In the genomic region with DNA sequence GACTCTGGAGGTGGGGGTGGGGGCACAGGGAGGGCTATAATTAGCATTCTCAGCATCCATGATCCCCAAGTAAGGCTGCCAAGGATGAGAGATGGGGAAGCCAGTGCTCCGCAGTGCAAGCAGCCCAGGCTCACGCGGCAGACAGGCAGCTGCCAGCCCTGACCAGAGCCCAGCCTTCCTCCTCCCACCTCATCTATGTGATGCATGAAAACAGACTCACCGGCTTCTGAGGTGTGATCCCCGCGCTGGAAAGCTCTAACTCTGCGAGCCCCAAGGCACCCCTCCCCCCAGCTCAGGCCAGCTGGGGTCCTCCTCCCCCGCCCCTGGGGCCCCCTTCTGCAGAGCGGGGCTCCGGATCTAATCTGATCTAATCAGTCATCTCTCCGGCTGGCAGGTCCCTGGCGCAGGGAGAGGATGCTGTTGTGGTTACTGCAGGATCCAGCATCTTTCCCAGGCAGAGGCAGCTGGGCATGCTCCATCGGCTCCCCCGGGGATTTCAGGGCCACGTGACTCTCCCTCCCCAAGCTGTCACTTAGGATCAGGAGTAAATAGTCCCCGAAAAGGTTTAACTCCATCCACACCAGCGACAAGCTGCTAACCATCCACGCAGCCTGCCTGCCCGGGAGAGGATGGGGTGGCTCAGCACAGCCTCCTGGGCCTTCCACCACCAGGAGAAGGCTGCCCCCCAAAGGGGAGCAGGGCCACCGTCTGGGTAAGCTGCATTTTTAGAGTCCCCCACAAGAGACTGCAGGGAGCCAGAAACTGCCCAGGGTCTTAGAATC, we compare ENCODE assay signal across 10 cellular contexts. TPM values are rescaled to one million over a fixed set of nuclear protein-coding genes. Genes with fewer than 3 reads are reported as not detected.
DNase-seq lines count a peak whose midpoint lies in the region; ATAC-seq and TF ChIP-seq lines count a peak whose summit lies in the region.
"Had no signal": no experiment of that assay in that cellular context is flagged by ENCODE, and none has a peak within 500 bp of the region (broad histone marks: within the 10 kb centered on the region; RNA-seq: fewer than 3 reads in every experiment).

A gene with protein sequence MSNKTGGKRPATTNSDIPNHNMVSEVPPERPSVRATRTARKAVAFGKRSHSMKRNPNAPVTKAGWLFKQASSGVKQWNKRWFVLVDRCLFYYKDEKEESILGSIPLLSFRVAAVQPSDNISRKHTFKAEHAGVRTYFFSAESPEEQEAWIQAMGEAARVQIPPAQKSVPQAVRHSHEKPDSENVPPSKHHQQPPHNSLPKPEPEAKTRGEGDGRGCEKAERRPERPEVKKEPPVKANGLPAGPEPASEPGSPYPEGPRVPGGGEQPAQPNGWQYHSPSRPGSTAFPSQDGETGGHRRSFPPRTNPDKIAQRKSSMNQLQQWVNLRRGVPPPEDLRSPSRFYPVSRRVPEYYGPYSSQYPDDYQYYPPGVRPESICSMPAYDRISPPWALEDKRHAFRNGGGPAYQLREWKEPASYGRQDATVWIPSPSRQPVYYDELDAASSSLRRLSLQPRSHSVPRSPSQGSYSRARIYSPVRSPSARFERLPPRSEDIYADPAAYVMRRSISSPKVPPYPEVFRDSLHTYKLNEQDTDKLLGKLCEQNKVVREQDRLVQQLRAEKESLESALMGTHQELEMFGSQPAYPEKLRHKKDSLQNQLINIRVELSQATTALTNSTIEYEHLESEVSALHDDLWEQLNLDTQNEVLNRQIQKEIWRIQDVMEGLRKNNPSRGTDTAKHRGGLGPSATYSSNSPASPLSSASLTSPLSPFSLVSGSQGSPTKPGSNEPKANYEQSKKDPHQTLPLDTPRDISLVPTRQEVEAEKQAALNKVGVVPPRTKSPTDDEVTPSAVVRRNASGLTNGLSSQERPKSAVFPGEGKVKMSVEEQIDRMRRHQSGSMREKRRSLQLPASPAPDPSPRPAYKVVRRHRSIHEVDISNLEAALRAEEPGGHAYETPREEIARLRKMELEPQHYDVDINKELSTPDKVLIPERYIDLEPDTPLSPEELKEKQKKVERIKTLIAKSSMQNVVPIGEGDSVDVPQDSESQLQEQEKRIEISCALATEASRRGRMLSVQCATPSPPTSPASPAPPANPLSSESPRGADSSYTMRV (minus strand): TSS at position 456 of the 782 bp plus-strand sequence. CDS start 86,202 bp downstream, outside the sequence.

- H3K27ac ChIP-seq in body of pancreas (peak within 1 kb of the TSS in 2 of 4 donors; percentile 53 to 58), testis (no peak within 1 kb of the TSS)
- H3K27ac ChIP-seq: thoracic aorta had no signal

- intact Hi-C loops in Calu3 (cut with micrococcal nuclease; ENCODE audit: unreplicated experiment) (loop anchor here (5.0 kb wide), 1 partner anchor 497 kb away; the partner anchor contains the start of gene SNRPE), body of pancreas (cut with DNase I) (loop anchor here (5.0 to 10.0 kb wide), 2 partner anchors 102 to 495 kb away; partner anchors contain the start of gene SNRPE), testis (cut with DNase I; ENCODE audit: low total_unique reads) (loop anchor here (5.0 kb wide), 1 partner anchor 147 kb away; the partner anchor contains the start of gene GOLT1A)

- no peaks in the 10 kb centered on the region for H3K27me3 Mint-ChIP-seq in Calu3 (ENCODE audit: unreplicated experiment)
- H3K27me3 Mint-ChIP-seq in immature natural killer cell (ENCODE audit: low read depth in 3 of 3): peaks cover 2 to 4% (median 3%) of the 10 kb centered on the region in 3 donors

- TF ChIP-seq POLR2A in body of pancreas (IDR thresholded peaks at IDR 0.05) (no peak), testis (IDR thresholded peaks at IDR 0.05) (no peak)

- H3K36me3 Mint-ChIP-seq in Calu3 (ENCODE audit: insufficient read depth, unreplicated experiment) (peaks cover 9% of the 10 kb centered on the region), immature natural killer cell (no peaks in the 10 kb centered on the region)

- BruUV-seq in Calu3 (replicated peaks; lab: Mats Ljungman, UMichigan): no TSS peak

- H3K9me3 Mint-ChIP-seq in Calu3 (ENCODE audit: low read depth, unreplicated experiment) (no peaks in the 10 kb centered on the region), immature natural killer cell (no peaks in the 10 kb centered on the region)
- H3K9me3 Mint-ChIP-seq: dendritic cell treated with granulocyte-macrophage colony-stimulating factor and Interleukin-4, amounts not matched to agents 40 ng/mL and 50 ng/mL, for 4 days had no signal

- CTCF ChIA-PET in Calu3 (lab: Charles Lee): interaction anchor here (0.5 to 4.8 kb wide), 2 partner anchors 101 to 168 kb away, joined by 4 to 39 read pairs; no protein-coding TSS in a partner anchor

- H3K9me3 ChIP-seq in body of pancreas (no peaks in the 10 kb centered on the region), testis (no peaks in the 10 kb centered on the region)
- H3K9me3 ChIP-seq: thoracic aorta had no signal

- no peak within 1 kb of the TSS for H3K27ac Mint-ChIP-seq in Calu3 (ENCODE audit: unreplicated experiment)
- no peak within 1 kb of the TSS for H3K27ac Mint-ChIP-seq in immature natural killer cell
- H3K27ac Mint-ChIP-seq: dendritic cell treated with granulocyte-macrophage colony-stimulating factor and Interleukin-4, amounts not matched to agents 40 ng/mL and 50 ng/mL, for 4 days had no signal

- H3K4me1 Mint-ChIP-seq in Calu3 (ENCODE audit: low read depth, unreplicated experiment) (peaks cover 29% of the 10 kb centered on the region), immature natural killer cell (peaks cover 13% of the 10 kb centered on the region in 2 donors)

- ATAC-seq in body of pancreas (peak; percentile 11), GM18519 (IDR thresholded peaks at IDR 0.05; ENCODE audit: low FRiP score, unreplicated experiment) (no peak)

- H3K36me3 ChIP-seq in body of pancreas (replicated peaks in 1 of 2; ENCODE audit: insufficient read depth in 1 of 2, low read depth in 2 of 2) (no peaks in the 10 kb centered on the region), testis (ENCODE audit: low read depth, missing control alignments) (no peaks in the 10 kb centered on the region)
- H3K36me3 ChIP-seq: thoracic aorta had no signal

- DNase-seq in Calu3: no peak
- DNase-seq in NCI-H1694 (lab: John Stamatoyannopoulos, UW): peak; percentile 98
- peak in 2 of 4 donors; percentile 47 to 52 for DNase-seq in body of pancreas
- peak; percentile 27 for DNase-seq in iPS-NIHi11 (ENCODE audit: low spot score)
- peak; percentile 30 for DNase-seq in testis
- DNase-seq in activated CD8-positive, alpha-beta memory T cell treated with anti-CD3 and anti-CD28 coated beads, Interleukin-2, amount 50 U/mL, for 48 hours: no peak
- no peak for DNase-seq in immature natural killer cell

- H3K4me3 ChIP-seq in body of pancreas: no peak within 1 kb of the TSS
- no peak within 1 kb of the TSS for H3K4me3 ChIP-seq in testis
- H3K4me3 ChIP-seq: thoracic aorta had no signal

- H3K4me3 Mint-ChIP-seq in Calu3 (ENCODE audit: low read depth, unreplicated experiment): no peak within 1 kb of the TSS
- H3K4me3 Mint-ChIP-seq in immature natural killer cell: no peak within 1 kb of the TSS
- H3K4me3 Mint-ChIP-seq: dendritic cell treated with granulocyte-macrophage colony-stimulating factor and Interleukin-4, amounts not matched to agents 40 ng/mL and 50 ng/mL, for 4 days had no signal

- no peak for TF ChIP-seq CTCF in Calu3 (IDR thresholded peaks at IDR 0.05; ENCODE audit: unreplicated experiment)
- peak in 1 of 7 experiments; percentile 26 for TF ChIP-seq CTCF in body of pancreas (IDR thresholded peaks at IDR 0.05)
- peak in 2 of 3 experiments; percentile 8 to 18 for TF ChIP-seq CTCF in testis (IDR thresholded peaks at IDR 0.05)

- H3K27me3 ChIP-seq in body of pancreas (no peaks in the 10 kb centered on the region), testis (no peaks in the 10 kb centered on the region)

- peaks cover 40% of the 10 kb centered on the region for H3K4me1 ChIP-seq in body of pancreas
- H3K4me1 ChIP-seq in testis: peaks cover 20% of the 10 kb centered on the region

- 23 to 60% methylated on average over 4 to 20 of the region's 20 CpGs for WGBS in body of pancreas, 2 donors
- 35 to 67% methylated on average over 5 to 20 of the region's 20 CpGs for WGBS in testis, 2 donors

RNA-seq across cellular contexts. Expression of the gene that starts here (rescaled TPM):
- total RNA-seq in Calu3 (2022) (94.9 and 101 TPM in 2 replicates), body of pancreas (10 to 100 TPM; 10.9 to 20.4 TPM), testis (10 to 100 TPM in 1 of 2 donors, 1 to 10 TPM in 1; 5.9 to 14.7 TPM)
- polyA plus RNA-seq in testis (ENCODE audit: insufficient read depth, low read depth, low replicate concordance) (10.0 TPM), immature natural killer cell (not detected)

Comparison
In these comparisons a context has a peak if more than half of its experiments do, and no peak if none do; other contexts are left out.
1. RNA of the gene that starts here (polyA plus RNA-seq): 10.0 TPM in testis (single experiment); not detected in immature natural killer cell; every median in the first group is over 10 times any median in the second.
2. DNase-seq: peak in NCI-H1694 (single experiment), iPS-NIHi11 (single experiment) and testis (single experiment); none in Calu3 (single experiment), activated CD8-positive, alpha-beta memory T cell treated with anti-CD3 and anti-CD28 coated beads, Interleukin-2, amount 50 U/mL, for 48 hours (single experiment) and immature natural killer cell (0 of 3).